18 cellular contexts compared by ENCODE assay signal in genomic region chrX:55924574-55924973, GRCh38.
"Had no signal": no experiment of that assay in that cellular context is flagged by ENCODE, and none has a peak within 500 bp of the region (broad histone marks: within the 10 kb centered on the region; RNA-seq: fewer than 3 reads in every experiment).

No MANE protein-coding gene starts in this region.

- H3K4me2 ChIP-seq: hepatocyte had no signal

- H3K36me3 ChIP-seq: colonic mucosa, right atrium auricular region, stomach, thoracic aorta, transverse colon had no signal

- H3K9me3 ChIP-seq: colonic mucosa, mucosa of descending colon, thoracic aorta, transverse colon had no signal

- H3K27me3 ChIP-seq: colonic mucosa, hepatocyte, right atrium auricular region, stomach, transverse colon had no signal

- H3K79me2 ChIP-seq: hepatocyte had no signal

- FAIRE-seq: endothelial cell of umbilical vein, small intestine had no signal

- H2AFZ ChIP-seq: hepatocyte had no signal

- DNase-seq: colonic mucosa; dermis blood vessel endothelial cell; erythroblast; foreskin melanocyte; head of caudate nucleus; kidney glomerular epithelial cell; mucosa of descending colon; naive thymus-derived CD8-positive, alpha-beta T cell; small intestine; stimulated activated CD4-positive, alpha-beta T cell treated with anti-CD3 and anti-CD28 coated beads, Interleukin-12 subunit alpha, Interleukin-12 subunit beta, amount 100 ng/mL, for 4 hours; stimulated activated naive CD4-positive, alpha-beta T cell; stomach; substantia nigra; transverse colon had no signal

- ATAC-seq: mucosa of descending colon; naive thymus-derived CD8-positive, alpha-beta T cell had no signal

- H3K4me3 ChIP-seq: colonic mucosa, hepatocyte, mucosa of descending colon, right atrium auricular region, stomach, thoracic aorta, transverse colon had no signal

- H3K27ac ChIP-seq: colonic mucosa, hepatocyte, right atrium auricular region, stomach, thoracic aorta, transverse colon had no signal

- H3K4me1 ChIP-seq: colonic mucosa, right atrium auricular region, stomach, transverse colon had no signal
